8 cellular contexts compared by ENCODE assay signal in the genomic region with DNA sequence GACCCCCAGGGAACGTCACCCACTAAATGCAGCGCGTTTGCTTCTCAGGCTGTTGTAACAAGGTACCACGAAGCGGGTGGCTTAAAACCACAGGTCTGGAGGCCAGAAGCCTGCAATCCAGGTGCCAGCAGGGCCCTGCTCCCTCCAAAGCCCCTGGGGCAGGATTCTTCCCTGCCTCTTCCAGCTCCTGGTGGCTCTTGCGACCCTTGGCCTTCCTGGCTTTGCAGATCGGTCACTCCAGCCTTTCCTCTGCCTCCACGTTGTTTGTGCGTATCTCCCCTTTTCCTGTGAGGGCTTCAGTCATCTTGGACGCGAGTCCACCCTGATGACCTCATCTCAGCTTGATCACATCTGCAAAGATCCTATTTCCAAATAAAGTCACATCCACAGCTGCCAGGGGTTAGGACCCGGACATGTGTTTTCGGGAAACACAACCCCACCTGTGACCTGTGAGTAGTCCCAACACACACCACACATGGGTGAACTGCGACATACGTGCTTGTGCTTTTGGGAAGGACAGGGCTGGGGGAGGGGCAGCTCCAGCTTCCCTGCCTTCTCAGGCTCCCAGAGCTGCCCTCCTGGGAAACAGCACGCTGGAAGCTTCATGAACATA.
A peak's percentile ranks its signal among the peaks of the same experiment; 100 is the strongest.
DNase-seq lines count a peak whose midpoint lies in the region; ATAC-seq, FAIRE-seq and TF ChIP-seq lines count a peak whose summit lies in the region.

No MANE protein-coding gene starts in this region.

- DNase-seq in HT1080 (ENCODE audit: low read depth): peak; percentile 24
- DNase-seq in breast epithelium (ENCODE audit: low spot score in 2 of 2): no peak
- no peak for DNase-seq in left lung
- no peak for DNase-seq in thoracic aorta (ENCODE audit: low spot score)
- DNase-seq in activated CD4-positive, alpha-beta T cell treated with anti-CD3 and anti-CD28 coated beads for 48 hours: no peak
- no peak for DNase-seq in dorsolateral prefrontal cortex
- DNase-seq in D721Med (ENCODE audit: insufficient read length, low spot score): no peak

- H3K27me3 ChIP-seq in breast epithelium: no peaks in the 10 kb centered on the region
- no peaks in the 10 kb centered on the region for H3K27me3 ChIP-seq in left lung
- no peaks in the 10 kb centered on the region for H3K27me3 ChIP-seq in thoracic aorta (replicated peaks; ENCODE audit: insufficient read depth)
- H3K27me3 ChIP-seq in dorsolateral prefrontal cortex: no peaks in the 10 kb centered on the region

- H3K27ac ChIP-seq in breast epithelium (peak overlapping the region; percentile 85), left lung (peak overlapping the region; percentile 67 to 77), thoracic aorta (peak overlapping the region; percentile 85 to 90), dorsolateral prefrontal cortex (peak overlapping the region in 22 of 59 donors; percentile 4 to 71 (median 35))

- H3K4me1 ChIP-seq in breast epithelium: peaks cover 21 to 23% of the 10 kb centered on the region in 2 donors
- H3K4me1 ChIP-seq in left lung: peaks cover 51 to 82% of the 10 kb centered on the region in 2 donors
- H3K4me1 ChIP-seq in thoracic aorta (ENCODE audit: control insufficient read depth in 1 of 2, low read depth in 2 of 2): peaks cover 38 to 87% of the 10 kb centered on the region in 2 donors

- FAIRE-seq in D721Med (lab: Jason Lieb, UNC): no peak

- TF ChIP-seq POLR2A in breast epithelium (IDR thresholded peaks at IDR 0.05): no peak

- no peak for ATAC-seq in left lung
- peak; percentile 44 for ATAC-seq in thoracic aorta (ENCODE audit: insufficient number of reproducible peaks, low FRiP score, low read depth)
- ATAC-seq in HG02642 (IDR thresholded peaks at IDR 0.05; ENCODE audit: poor library complexity, unreplicated experiment): no peak

- TF ChIP-seq CTCF in breast epithelium (IDR thresholded peaks at IDR 0.05) (no peak), left lung (IDR thresholded peaks at IDR 0.05) (no peak), thoracic aorta (IDR thresholded peaks at IDR 0.05) (no peak), dorsolateral prefrontal cortex (IDR thresholded peaks at IDR 0.05 in 54 of 56, conservative IDR thresholded peaks at IDR 0.05 in 2 of 56; ENCODE audit: low read depth in 1 of 56, partially characterized antibody in 56 of 56) (no peak), D721Med (IDR thresholded peaks at IDR 0.05; ENCODE audit: insufficient read depth, missing control alignments) (no peak)

- intact Hi-C loops in breast epithelium (cut with DNase I; ENCODE audit: low total_unique reads): loop anchor here (10.0 kb wide), 1 partner anchor 73 kb away; no protein-coding TSS in a partner anchor
- intact Hi-C loops in left lung (cut with DNase I): no loop called here
- intact Hi-C loops in dorsolateral prefrontal cortex (cut with DNase I): loop anchor here in 1 of 2 donors (5.0 kb wide), 1 partner anchor 70 kb away; no protein-coding TSS in a partner anchor

- H3K9me3 ChIP-seq in breast epithelium (no peaks in the 10 kb centered on the region), left lung (no peaks in the 10 kb centered on the region), thoracic aorta (no peaks in the 10 kb centered on the region)

- H3K36me3 ChIP-seq in breast epithelium: no peaks in the 10 kb centered on the region
- H3K36me3 ChIP-seq in left lung: no peaks in the 10 kb centered on the region
- no peaks in the 10 kb centered on the region for H3K36me3 ChIP-seq in thoracic aorta

- H3K4me3 ChIP-seq in breast epithelium: no peak overlapping the region
- no peak overlapping the region for H3K4me3 ChIP-seq in left lung
- peak overlapping the region; percentile 14 for H3K4me3 ChIP-seq in thoracic aorta
- H3K4me3 ChIP-seq in dorsolateral prefrontal cortex: no peak overlapping the region
